9 cellular contexts compared by ENCODE assay signal in the genomic region with DNA sequence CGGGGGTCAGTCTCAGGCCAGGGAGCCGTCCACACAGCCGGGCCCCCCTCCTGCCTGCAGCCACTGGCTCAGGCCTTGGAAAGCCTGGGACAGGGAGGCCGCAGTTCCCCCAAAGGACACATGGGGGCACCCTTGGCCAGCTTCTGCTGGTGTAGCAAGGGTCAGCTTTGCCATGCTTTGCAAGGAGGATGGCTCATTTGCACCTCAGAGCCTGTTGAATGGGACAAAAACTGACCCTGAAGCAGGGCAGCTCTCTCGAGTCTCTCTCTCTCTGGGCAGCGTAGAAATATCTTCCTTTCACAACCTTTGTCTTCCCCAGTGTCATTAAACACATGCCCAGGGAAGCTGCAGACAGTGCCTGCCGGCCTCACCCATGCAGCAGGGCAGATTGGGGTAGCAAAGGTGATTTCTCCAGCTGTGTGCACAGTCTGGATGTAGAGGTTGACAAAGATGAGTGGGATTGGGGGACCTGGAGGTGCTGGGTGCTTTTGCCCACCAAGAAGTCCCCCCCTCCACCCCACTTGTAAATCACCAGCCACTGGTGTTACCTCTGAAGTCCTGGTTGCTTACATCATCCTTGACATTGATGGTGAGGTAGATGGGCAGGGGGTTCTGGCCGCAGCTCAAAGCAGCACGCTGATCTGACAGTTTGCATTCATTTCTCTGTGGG. TPM values are rescaled to one million over a fixed set of nuclear protein-coding genes. Genes with fewer than 3 reads are reported as not detected.
DNase-seq lines count a peak whose midpoint lies in the region; ATAC-seq and TF ChIP-seq lines count a peak whose summit lies in the region.
"Had no signal": no experiment of that assay in that cellular context is flagged by ENCODE, and none has a peak within 500 bp of the region (broad histone marks: within the 10 kb centered on the region; RNA-seq: fewer than 3 reads in every experiment).

No MANE protein-coding gene starts in this region.

- no peak overlapping the region for H3K4me3 ChIP-seq in heart right ventricle
- no peak overlapping the region for H3K4me3 ChIP-seq in psoas muscle
- H3K4me3 ChIP-seq in aorta (ENCODE audit: low read length in 2 of 2) = no peak overlapping the region
- H3K4me3 ChIP-seq: BLaER1 had no signal

- ATAC-seq in heart right ventricle (peak; percentile 82 to 95 (median 90)), psoas muscle (peak; percentile 90 to 98 (median 96)), aorta (ENCODE audit: low FRiP score) (peak; percentile 87)

- intact Hi-C loops in heart right ventricle (cut with DNase I) (loop anchor here (1.0 to 10.0 kb wide), 13 partner anchors 67 to 162 kb away; partner anchors contain the start of gene JMJD7 (in 1 of the 10)), psoas muscle (cut with DNase I) (loop anchor here (1.0 to 10.0 kb wide), 4 partner anchors 68 to 145 kb away; no protein-coding TSS in a partner anchor), aorta (cut with DNase I) (loop anchor here (2.0 to 10.0 kb wide), 2 partner anchors 67 to 145 kb away; no protein-coding TSS in a partner anchor)

- H3K9me3 ChIP-seq in heart right ventricle (no peaks in the 10 kb centered on the region), psoas muscle (no peaks in the 10 kb centered on the region), aorta (ENCODE audit: control insufficient read depth, low read length) (no peaks in the 10 kb centered on the region)
- H3K9me3 ChIP-seq: BLaER1 had no signal

- H3K27ac ChIP-seq in heart right ventricle = no peak overlapping the region
- no peak overlapping the region for H3K27ac ChIP-seq in psoas muscle
- no peak overlapping the region for H3K27ac ChIP-seq in aorta (ENCODE audit: low read depth in 1 of 2, low read length in 2 of 2)
- H3K27ac ChIP-seq: BLaER1 had no signal

- 17 to 20% methylated on average over 9 of the region's 9 CpGs for WGBS in heart right ventricle, 2 donors
- 20 to 24% (median 22%) methylated on average over 9 of the region's 9 CpGs for WGBS in psoas muscle, 3 donors
- 24 to 28% methylated on average over 9 of the region's 9 CpGs for WGBS in aorta, 2 donors

- TF ChIP-seq CTCF in heart right ventricle (IDR thresholded peaks at IDR 0.05) (peak; percentile 97 to 99 (median 99)), psoas muscle (IDR thresholded peaks at IDR 0.05) (peak; percentile 99)

- H3K36me3 ChIP-seq in heart right ventricle (no peaks in the 10 kb centered on the region), psoas muscle (ENCODE audit: insufficient read depth in 1 of 2, low read depth in 1 of 2) (no peaks in the 10 kb centered on the region), aorta (ENCODE audit: control insufficient read depth in 1 of 2, insufficient read depth in 2 of 2, low read length in 1 of 2) (no peaks in the 10 kb centered on the region)
- H3K36me3 ChIP-seq: BLaER1 had no signal

- H3K27me3 ChIP-seq in heart right ventricle = peaks cover 0 to 3% (median 0%) of the 10 kb centered on the region in 7 donors
- no peaks in the 10 kb centered on the region for H3K27me3 ChIP-seq in psoas muscle (ENCODE audit: insufficient read depth in 3 of 3, low read length in 2 of 3)
- H3K27me3 ChIP-seq in aorta (ENCODE audit: control insufficient read depth in 1 of 2, insufficient read depth in 2 of 2, low read length in 1 of 2) = no peaks in the 10 kb centered on the region
- H3K27me3 ChIP-seq: BLaER1 had no signal

- H3K4me1 ChIP-seq in heart right ventricle = peaks cover 0 to 9% (median 0%) of the 10 kb centered on the region in 9 donors
- no peaks in the 10 kb centered on the region for H3K4me1 ChIP-seq in psoas muscle
- H3K4me1 ChIP-seq in aorta (ENCODE audit: control insufficient read depth in 1 of 2, insufficient read depth in 2 of 2, low read length in 2 of 2) = peaks cover 0 to 2% of the 10 kb centered on the region in 2 donors

- peak; percentile 33 for DNase-seq in DMS79 treated with DMSO at 0.1 percent for 48 hours (lab: John Stamatoyannopoulos, UW)
- no peak for DNase-seq in DMS79 (lab: John Stamatoyannopoulos, UW)
- peak; percentile 48 for DNase-seq in KG1 (lab: John Stamatoyannopoulos, UW)
- peak; percentile 70 for DNase-seq in T follicular helper cell (ENCODE audit: low read depth)
- peak; percentile 74 for DNase-seq in activated naive CD8-positive, alpha-beta T cell treated with anti-CD3 and anti-CD28 coated beads, Interleukin-2, amount 50 U/mL, for 16 hours (ENCODE audit: low read depth, low spot score)
- peak; percentile 87 to 89 for DNase-seq in heart right ventricle
- peak; percentile 82 to 91 for DNase-seq in psoas muscle
- DNase-seq in aorta = peak; percentile 86 to 95

RNA-seq across cellular contexts. Expression of gene EHD4, which starts 17.4 kb away (rescaled TPM):
- 10 to 100 TPM; 29.8 to 62.7 (median 46.6) TPM for total RNA-seq in heart right ventricle
- polyA plus RNA-seq in heart right ventricle = 10 to 100 TPM; 23.4 to 24.2 TPM
- 1 to 10 TPM; 5.3 to 9.6 (median 6.3) TPM for total RNA-seq in psoas muscle
- 1 to 10 TPM; 1.7 to 4.8 (median 2.2) TPM for polyA plus RNA-seq in psoas muscle
- total RNA-seq in aorta = 10 to 100 TPM; 47.3 to 56.6 TPM
- polyA plus RNA-seq in aorta = 10 to 100 TPM; 11.4 to 12.6 TPM

RNA-seq across cellular contexts. Expression of gene PLA2G4E, which starts 31.1 kb away (rescaled TPM):
- total RNA-seq in heart right ventricle (under 1 TPM in 4 of 10 donors, not detected in 6; 0.05 to 0.79 (median 0.19) TPM), psoas muscle (under 1 TPM in 3 of 4 donors, not detected in 1; 0.08 to 0.34 (median 0.24) TPM), aorta (not detected)
- polyA plus RNA-seq in heart right ventricle (under 1 TPM in 1 of 2 donors, not detected in 1; 0.07 TPM), psoas muscle (under 1 TPM in 2 of 3 donors, not detected in 1; 0.01 to 0.07 TPM), aorta (not detected)
